ENCODE assay signal across 1 cellular context in the genomic region with DNA sequence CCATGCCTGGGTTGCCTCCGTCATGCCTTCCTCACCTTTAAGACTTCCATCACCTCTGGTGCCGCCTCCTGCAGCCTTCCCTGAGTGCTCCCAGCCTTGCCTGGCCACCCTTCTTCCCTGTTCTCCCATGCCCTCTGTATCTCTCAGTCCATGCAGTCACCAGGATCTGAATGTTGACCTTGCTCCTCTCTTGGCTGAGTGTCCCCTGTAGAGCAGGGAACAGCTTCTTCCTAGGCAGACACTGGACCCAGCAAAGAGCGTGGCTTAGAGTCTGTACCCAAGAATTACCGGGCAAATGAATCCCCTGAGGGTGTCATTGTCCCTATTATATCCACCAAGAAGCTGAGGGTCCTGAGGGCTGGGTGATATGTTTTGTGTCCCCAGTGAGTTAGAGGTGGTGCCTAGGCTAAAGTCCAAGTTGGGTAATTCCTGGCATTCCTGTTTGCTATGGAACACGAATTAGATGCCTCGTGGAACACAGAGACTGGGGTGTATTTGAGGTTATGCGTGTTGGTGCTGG.
TF ChIP-seq lines count a peak whose summit lies in the region.

No MANE protein-coding gene starts in this region.

TF ChIP-seq in HepG2, 621 proteins besides CTCF, POLR2A, EP300 and RAD21 (continued from another document and continues in another):
- TF ChIP-seq, protein P1, sequence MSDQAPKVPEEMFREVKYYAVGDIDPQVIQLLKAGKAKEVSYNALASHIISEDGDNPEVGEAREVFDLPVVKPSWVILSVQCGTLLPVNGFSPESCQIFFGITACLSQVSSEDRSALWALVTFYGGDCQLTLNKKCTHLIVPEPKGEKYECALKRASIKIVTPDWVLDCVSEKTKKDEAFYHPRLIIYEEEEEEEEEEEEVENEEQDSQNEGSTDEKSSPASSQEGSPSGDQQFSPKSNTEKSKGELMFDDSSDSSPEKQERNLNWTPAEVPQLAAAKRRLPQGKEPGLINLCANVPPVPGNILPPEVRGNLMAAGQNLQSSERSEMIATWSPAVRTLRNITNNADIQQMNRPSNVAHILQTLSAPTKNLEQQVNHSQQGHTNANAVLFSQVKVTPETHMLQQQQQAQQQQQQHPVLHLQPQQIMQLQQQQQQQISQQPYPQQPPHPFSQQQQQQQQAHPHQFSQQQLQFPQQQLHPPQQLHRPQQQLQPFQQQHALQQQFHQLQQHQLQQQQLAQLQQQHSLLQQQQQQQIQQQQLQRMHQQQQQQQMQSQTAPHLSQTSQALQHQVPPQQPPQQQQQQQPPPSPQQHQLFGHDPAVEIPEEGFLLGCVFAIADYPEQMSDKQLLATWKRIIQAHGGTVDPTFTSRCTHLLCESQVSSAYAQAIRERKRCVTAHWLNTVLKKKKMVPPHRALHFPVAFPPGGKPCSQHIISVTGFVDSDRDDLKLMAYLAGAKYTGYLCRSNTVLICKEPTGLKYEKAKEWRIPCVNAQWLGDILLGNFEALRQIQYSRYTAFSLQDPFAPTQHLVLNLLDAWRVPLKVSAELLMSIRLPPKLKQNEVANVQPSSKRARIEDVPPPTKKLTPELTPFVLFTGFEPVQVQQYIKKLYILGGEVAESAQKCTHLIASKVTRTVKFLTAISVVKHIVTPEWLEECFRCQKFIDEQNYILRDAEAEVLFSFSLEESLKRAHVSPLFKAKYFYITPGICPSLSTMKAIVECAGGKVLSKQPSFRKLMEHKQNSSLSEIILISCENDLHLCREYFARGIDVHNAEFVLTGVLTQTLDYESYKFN (CRISPR knock-in tag; conservative IDR thresholded peaks at IDR 0.05), result peak; percentile 88
- peak; percentile 83 for TF ChIP-seq TARDBP (CRISPR knock-in tag; IDR thresholded peaks at IDR 0.05)
- 0 out of 4 replicates have a peak, but pooled peaks of 1 of the 2 experiments have one; percentile 43 for TF ChIP-seq KLF16 (CRISPR knock-in tag; IDR thresholded peaks at IDR 0.05)
- TF ChIP-seq SNRNP70 (IDR thresholded peaks at IDR 0.05; ENCODE audit: low read depth, low read length), result no peak
- peak; percentile 85 for TF ChIP-seq ZNF331 (CRISPR knock-in tag; IDR thresholded peaks at IDR 0.05)
- 0 out of 2 replicates have a peak, but pooled peaks have one; percentile 86 for TF ChIP-seq CC2D1A (CRISPR knock-in tag; IDR thresholded peaks at IDR 0.05)
- peak; percentile 91; the same call in 1 of the 2 replicates for TF ChIP-seq NCOR1 (IDR thresholded peaks at IDR 0.05; ENCODE audit: borderline replicate concordance, low read length)
- peak; percentile 77; the same call in 1 of the 2 replicates for TF ChIP-seq ZNF816 (CRISPR knock-in tag; IDR thresholded peaks at IDR 0.05; ENCODE audit: borderline replicate concordance)
- TF ChIP-seq CEBPG (CRISPR knock-in tag; IDR thresholded peaks at IDR 0.05), result peak; percentile 89
- peak; percentile 91 for TF ChIP-seq TEAD3 (CRISPR knock-in tag; optimal IDR thresholded peaks at IDR 0.05; ENCODE audit: borderline replicate concordance)
- peak; percentile 38; the same call in 1 of the 2 replicates for TF ChIP-seq SP5 (CRISPR knock-in tag; IDR thresholded peaks at IDR 0.05; ENCODE audit: borderline replicate concordance, low read depth)
- 0 out of 2 replicates have a peak, but pooled peaks have one; percentile 3 for TF ChIP-seq KDM1A (CRISPR knock-in tag; IDR thresholded peaks at IDR 0.05)
- TF ChIP-seq ZNF263 (CRISPR knock-in tag; IDR thresholded peaks at IDR 0.05), result peak; percentile 90
- TF ChIP-seq, protein P2, sequence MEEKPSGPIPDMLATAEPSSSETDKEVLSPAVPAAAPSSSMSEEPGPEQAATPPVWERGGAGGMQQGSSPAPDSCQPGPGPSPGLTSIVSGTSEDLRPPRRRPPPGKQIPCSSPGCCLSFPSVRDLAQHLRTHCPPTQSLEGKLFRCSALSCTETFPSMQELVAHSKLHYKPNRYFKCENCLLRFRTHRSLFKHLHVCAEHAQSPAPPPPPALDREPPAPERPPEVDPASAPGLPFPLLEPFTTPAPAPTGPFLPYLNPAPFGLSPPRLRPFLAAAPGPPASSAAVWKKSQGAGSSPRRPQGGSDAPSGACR (CRISPR knock-in tag; IDR thresholded peaks at IDR 0.05), result 0 out of 2 replicates have a peak, but pooled peaks have one; percentile 17
- TF ChIP-seq, protein P3, sequence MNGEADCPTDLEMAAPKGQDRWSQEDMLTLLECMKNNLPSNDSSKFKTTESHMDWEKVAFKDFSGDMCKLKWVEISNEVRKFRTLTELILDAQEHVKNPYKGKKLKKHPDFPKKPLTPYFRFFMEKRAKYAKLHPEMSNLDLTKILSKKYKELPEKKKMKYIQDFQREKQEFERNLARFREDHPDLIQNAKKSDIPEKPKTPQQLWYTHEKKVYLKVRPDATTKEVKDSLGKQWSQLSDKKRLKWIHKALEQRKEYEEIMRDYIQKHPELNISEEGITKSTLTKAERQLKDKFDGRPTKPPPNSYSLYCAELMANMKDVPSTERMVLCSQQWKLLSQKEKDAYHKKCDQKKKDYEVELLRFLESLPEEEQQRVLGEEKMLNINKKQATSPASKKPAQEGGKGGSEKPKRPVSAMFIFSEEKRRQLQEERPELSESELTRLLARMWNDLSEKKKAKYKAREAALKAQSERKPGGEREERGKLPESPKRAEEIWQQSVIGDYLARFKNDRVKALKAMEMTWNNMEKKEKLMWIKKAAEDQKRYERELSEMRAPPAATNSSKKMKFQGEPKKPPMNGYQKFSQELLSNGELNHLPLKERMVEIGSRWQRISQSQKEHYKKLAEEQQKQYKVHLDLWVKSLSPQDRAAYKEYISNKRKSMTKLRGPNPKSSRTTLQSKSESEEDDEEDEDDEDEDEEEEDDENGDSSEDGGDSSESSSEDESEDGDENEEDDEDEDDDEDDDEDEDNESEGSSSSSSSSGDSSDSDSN (CRISPR knock-in tag; IDR thresholded peaks at IDR 0.05), result no peak; the same call in 1 of the 2 replicates
- TF ChIP-seq, protein P4, sequence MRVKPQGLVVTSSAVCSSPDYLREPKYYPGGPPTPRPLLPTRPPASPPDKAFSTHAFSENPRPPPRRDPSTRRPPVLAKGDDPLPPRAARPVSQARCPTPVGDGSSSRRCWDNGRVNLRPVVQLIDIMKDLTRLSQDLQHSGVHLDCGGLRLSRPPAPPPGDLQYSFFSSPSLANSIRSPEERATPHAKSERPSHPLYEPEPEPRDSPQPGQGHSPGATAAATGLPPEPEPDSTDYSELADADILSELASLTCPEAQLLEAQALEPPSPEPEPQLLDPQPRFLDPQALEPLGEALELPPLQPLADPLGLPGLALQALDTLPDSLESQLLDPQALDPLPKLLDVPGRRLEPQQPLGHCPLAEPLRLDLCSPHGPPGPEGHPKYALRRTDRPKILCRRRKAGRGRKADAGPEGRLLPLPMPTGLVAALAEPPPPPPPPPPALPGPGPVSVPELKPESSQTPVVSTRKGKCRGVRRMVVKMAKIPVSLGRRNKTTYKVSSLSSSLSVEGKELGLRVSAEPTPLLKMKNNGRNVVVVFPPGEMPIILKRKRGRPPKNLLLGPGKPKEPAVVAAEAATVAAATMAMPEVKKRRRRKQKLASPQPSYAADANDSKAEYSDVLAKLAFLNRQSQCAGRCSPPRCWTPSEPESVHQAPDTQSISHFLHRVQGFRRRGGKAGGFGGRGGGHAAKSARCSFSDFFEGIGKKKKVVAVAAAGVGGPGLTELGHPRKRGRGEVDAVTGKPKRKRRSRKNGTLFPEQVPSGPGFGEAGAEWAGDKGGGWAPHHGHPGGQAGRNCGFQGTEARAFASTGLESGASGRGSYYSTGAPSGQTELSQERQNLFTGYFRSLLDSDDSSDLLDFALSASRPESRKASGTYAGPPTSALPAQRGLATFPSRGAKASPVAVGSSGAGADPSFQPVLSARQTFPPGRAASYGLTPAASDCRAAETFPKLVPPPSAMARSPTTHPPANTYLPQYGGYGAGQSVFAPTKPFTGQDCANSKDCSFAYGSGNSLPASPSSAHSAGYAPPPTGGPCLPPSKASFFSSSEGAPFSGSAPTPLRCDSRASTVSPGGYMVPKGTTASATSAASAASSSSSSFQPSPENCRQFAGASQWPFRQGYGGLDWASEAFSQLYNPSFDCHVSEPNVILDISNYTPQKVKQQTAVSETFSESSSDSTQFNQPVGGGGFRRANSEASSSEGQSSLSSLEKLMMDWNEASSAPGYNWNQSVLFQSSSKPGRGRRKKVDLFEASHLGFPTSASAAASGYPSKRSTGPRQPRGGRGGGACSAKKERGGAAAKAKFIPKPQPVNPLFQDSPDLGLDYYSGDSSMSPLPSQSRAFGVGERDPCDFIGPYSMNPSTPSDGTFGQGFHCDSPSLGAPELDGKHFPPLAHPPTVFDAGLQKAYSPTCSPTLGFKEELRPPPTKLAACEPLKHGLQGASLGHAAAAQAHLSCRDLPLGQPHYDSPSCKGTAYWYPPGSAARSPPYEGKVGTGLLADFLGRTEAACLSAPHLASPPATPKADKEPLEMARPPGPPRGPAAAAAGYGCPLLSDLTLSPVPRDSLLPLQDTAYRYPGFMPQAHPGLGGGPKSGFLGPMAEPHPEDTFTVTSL (CRISPR knock-in tag; IDR thresholded peaks at IDR 0.05; ENCODE audit: borderline replicate concordance), result peak; percentile 94
- no peak for TF ChIP-seq KLF15 (CRISPR knock-in tag; IDR thresholded peaks at IDR 0.05; ENCODE audit: borderline replicate concordance)
- no peak for TF ChIP-seq PTBP1 (IDR thresholded peaks at IDR 0.05; ENCODE audit: low read depth, low read length, poor library complexity, severe bottlenecking)
- TF ChIP-seq SIN3A (IDR thresholded peaks at IDR 0.05; ENCODE audit: borderline replicate concordance, low read depth, low read length), result no peak
- TF ChIP-seq HES4 (CRISPR knock-in tag; IDR thresholded peaks at IDR 0.05; ENCODE audit: borderline replicate concordance), result no peak
- 0 out of 2 replicates have a peak, but pooled peaks have one; percentile 35 for TF ChIP-seq CHCHD3 (CRISPR knock-in tag; IDR thresholded peaks at IDR 0.05)
- TF ChIP-seq, protein P5, sequence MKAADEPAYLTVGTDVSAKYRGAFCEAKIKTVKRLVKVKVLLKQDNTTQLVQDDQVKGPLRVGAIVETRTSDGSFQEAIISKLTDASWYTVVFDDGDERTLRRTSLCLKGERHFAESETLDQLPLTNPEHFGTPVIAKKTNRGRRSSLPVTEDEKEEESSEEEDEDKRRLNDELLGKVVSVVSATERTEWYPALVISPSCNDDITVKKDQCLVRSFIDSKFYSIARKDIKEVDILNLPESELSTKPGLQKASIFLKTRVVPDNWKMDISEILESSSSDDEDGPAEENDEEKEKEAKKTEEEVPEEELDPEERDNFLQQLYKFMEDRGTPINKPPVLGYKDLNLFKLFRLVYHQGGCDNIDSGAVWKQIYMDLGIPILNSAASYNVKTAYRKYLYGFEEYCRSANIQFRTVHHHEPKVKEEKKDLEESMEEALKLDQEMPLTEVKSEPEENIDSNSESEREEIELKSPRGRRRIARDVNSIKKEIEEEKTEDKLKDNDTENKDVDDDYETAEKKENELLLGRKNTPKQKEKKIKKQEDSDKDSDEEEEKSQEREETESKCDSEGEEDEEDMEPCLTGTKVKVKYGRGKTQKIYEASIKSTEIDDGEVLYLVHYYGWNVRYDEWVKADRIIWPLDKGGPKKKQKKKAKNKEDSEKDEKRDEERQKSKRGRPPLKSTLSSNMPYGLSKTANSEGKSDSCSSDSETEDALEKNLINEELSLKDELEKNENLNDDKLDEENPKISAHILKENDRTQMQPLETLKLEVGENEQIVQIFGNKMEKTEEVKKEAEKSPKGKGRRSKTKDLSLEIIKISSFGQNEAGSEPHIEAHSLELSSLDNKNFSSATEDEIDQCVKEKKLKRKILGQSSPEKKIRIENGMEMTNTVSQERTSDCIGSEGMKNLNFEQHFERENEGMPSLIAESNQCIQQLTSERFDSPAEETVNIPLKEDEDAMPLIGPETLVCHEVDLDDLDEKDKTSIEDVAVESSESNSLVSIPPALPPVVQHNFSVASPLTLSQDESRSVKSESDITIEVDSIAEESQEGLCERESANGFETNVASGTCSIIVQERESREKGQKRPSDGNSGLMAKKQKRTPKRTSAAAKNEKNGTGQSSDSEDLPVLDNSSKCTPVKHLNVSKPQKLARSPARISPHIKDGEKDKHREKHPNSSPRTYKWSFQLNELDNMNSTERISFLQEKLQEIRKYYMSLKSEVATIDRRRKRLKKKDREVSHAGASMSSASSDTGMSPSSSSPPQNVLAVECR (CRISPR knock-in tag; IDR thresholded peaks at IDR 0.05; ENCODE audit: borderline replicate concordance), result peak; percentile 31; the same call in 1 of the 2 replicates
- peak; percentile 60; the same call in 1 of the 2 replicates for TF ChIP-seq MEF2D (CRISPR knock-in tag; IDR thresholded peaks at IDR 0.05)
- TF ChIP-seq, protein P6, sequence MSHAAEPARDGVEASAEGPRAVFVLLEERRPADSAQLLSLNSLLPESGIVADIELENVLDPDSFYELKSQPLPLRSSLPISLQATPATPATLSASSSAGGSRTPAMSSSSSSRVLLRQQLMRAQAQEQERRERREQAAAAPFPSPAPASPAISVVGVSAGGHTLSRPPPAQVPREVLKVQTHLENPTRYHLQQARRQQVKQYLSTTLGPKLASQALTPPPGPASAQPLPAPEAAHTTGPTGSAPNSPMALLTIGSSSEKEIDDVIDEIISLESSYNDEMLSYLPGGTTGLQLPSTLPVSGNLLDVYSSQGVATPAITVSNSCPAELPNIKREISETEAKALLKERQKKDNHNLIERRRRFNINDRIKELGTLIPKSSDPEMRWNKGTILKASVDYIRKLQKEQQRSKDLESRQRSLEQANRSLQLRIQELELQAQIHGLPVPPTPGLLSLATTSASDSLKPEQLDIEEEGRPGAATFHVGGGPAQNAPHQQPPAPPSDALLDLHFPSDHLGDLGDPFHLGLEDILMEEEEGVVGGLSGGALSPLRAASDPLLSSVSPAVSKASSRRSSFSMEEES (CRISPR knock-in tag; IDR thresholded peaks at IDR 0.05), result peak; percentile 45; the same call in 1 of the 2 replicates
- no peak for TF ChIP-seq AGO2 (optimal IDR thresholded peaks at IDR 0.05; ENCODE audit: low read depth, low read length)
- TF ChIP-seq ZSCAN29 (CRISPR knock-in tag; conservative IDR thresholded peaks at IDR 0.05), result peak; percentile 97
- peak; percentile 43; the same call in 1 of the 2 replicates for TF ChIP-seq ETV5 (CRISPR knock-in tag; IDR thresholded peaks at IDR 0.05; ENCODE audit: borderline replicate concordance)
- peak; percentile 48; the same call in 1 of the 2 replicates for TF ChIP-seq ZNF350 (CRISPR knock-in tag; IDR thresholded peaks at IDR 0.05; ENCODE audit: borderline replicate concordance, low read depth)
- TF ChIP-seq ZNF230 (CRISPR knock-in tag; IDR thresholded peaks at IDR 0.05), result no peak
- TF ChIP-seq ZNF33A (CRISPR knock-in tag; IDR thresholded peaks at IDR 0.05; ENCODE audit: borderline replicate concordance), result peak; percentile 46; the same call in 1 of the 2 replicates
- TF ChIP-seq, protein P7, sequence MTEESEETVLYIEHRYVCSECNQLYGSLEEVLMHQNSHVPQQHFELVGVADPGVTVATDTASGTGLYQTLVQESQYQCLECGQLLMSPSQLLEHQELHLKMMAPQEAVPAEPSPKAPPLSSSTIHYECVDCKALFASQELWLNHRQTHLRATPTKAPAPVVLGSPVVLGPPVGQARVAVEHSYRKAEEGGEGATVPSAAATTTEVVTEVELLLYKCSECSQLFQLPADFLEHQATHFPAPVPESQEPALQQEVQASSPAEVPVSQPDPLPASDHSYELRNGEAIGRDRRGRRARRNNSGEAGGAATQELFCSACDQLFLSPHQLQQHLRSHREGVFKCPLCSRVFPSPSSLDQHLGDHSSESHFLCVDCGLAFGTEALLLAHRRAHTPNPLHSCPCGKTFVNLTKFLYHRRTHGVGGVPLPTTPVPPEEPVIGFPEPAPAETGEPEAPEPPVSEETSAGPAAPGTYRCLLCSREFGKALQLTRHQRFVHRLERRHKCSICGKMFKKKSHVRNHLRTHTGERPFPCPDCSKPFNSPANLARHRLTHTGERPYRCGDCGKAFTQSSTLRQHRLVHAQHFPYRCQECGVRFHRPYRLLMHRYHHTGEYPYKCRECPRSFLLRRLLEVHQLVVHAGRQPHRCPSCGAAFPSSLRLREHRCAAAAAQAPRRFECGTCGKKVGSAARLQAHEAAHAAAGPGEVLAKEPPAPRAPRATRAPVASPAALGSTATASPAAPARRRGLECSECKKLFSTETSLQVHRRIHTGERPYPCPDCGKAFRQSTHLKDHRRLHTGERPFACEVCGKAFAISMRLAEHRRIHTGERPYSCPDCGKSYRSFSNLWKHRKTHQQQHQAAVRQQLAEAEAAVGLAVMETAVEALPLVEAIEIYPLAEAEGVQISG (CRISPR knock-in tag; IDR thresholded peaks at IDR 0.05), result peak; percentile 41; the same call in 1 of the 2 replicates
- TF ChIP-seq ZFP36L1 (CRISPR knock-in tag; IDR thresholded peaks at IDR 0.05), result no peak
- no peak for TF ChIP-seq BHLHE40 (IDR thresholded peaks at IDR 0.05; ENCODE audit: low read length)
